33 cellular contexts compared by ENCODE assay signal in the genomic region with DNA sequence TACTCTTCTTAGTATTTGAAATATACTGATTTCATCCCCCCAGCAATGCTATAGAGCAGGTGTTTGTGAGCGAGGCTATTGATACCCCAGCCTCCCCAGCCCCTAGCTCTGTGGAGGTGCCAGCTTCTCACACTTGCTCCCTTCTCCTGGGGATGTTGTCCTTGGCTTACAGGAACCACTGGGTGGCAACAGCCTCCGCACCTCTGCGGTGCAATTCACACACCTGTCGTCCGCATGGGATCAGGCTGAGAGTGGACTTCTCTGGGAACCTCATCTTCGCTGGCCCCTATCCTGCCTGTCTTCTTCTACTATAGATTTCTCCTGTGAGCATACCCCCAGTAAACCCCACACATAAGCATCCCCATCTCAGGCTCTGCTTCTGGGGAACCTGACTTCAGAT.
"Had no signal": no experiment of that assay in that cellular context is flagged by ENCODE, and none has a peak within 500 bp of the region (broad histone marks: within the 10 kb centered on the region; RNA-seq: fewer than 3 reads in every experiment).

No MANE protein-coding gene starts in this region.

- H3K4me3 ChIP-seq: adrenal gland, body of pancreas, colonic mucosa, esophagus muscularis mucosa, gastrocnemius medialis, heart left ventricle had no signal

- ATAC-seq: activated CD4-positive, CD25-positive, alpha-beta regulatory T cell treated with anti-CD3 and anti-CD28 coated beads, Interleukin-2, amount 50 U/mL, for 24 hours; activated CD8-positive, alpha-beta T cell treated with anti-CD3 and anti-CD28 coated beads for 36 hours; activated naive CD8-positive, alpha-beta T cell treated with anti-CD3 and anti-CD28 coated beads, Interleukin-2, amount 50 U/mL, for 24 hours; body of pancreas; foreskin keratinocyte; gastrocnemius medialis; heart left ventricle had no signal

- H3K27ac Mint-ChIP-seq: activated B cell treated with CpG ODN at 0.5 μM for 24 hours; activated CD8-positive, alpha-beta T cell treated with anti-CD3 and anti-CD28 coated beads for 36 hours; activated naive CD4-positive, alpha-beta T cell treated with anti-CD3 and anti-CD28 coated beads for 36 hours; activated naive CD4-positive, alpha-beta T cell treated with anti-CD3 and anti-CD28 coated beads, Interleukin-2, amount 50 U/mL, for 24 hours; activated naive CD8-positive, alpha-beta T cell treated with anti-CD3 and anti-CD28 coated beads for 36 hours; activated naive CD8-positive, alpha-beta T cell treated with anti-CD3 and anti-CD28 coated beads, Interleukin-2, amount 50 U/mL, for 24 hours; activated T-helper 1 cell treated with anti-CD3 and anti-CD28 coated beads, Interleukin-12 subunit alpha, Interleukin-12 subunit beta, Interleukin-2, Interleukin-4 antibody, amounts not matched to agents 30 ng/mL and 10 ng/mL and 1 ng/mL, durations not matched to agents 14 hours and 24 hours and 36 hours; activated T-helper 2 cell treated with anti-CD3 and anti-CD28 coated beads, Interferon-gamma antibody, Interleukin-2, Interleukin-4, amounts not matched to agents 10 μg/mL and 5 μg/mL and 100 μg/mL, durations not matched to agents 14 hours and 24 hours and 36 hours; T-helper 1 cell treated with Interleukin-12 subunit alpha and Interleukin-12 subunit beta and Interleukin-4 antibody, amounts not matched to agents 30 μg/mL and 1 μg/mL, for 36 hours; T-helper 2 cell treated with Interferon-gamma antibody and Interleukin-4, amounts not matched to agents 5 μg/mL and 100 μg/mL, for 36 hours had no signal

- DNase-seq: activated B cell treated with CpG ODN at 0.5 μM for 24 hours; activated CD4-positive, alpha-beta T cell treated with anti-CD3 and anti-CD28 coated beads for 48 hours; activated CD4-positive, alpha-beta T cell treated with anti-CD3 and anti-CD28 coated beads, Interleukin-2, amount 50 U/mL, for 1 hour; activated CD4-positive, alpha-beta T cell treated with anti-CD3 and anti-CD28 coated beads, Interleukin-2, amount 50 U/mL, for 48 hours; activated CD8-positive, alpha-beta memory T cell treated with anti-CD3 and anti-CD28 coated beads for 24 hours; activated CD8-positive, alpha-beta T cell treated with anti-CD3 and anti-CD28 coated beads for 36 hours; activated effector memory CD4-positive, alpha-beta T cell treated with anti-CD3 and anti-CD28 coated beads, Interleukin-2, amount 50 U/mL, for 16 hours; activated naive CD4-positive, alpha-beta T cell treated with anti-CD3 and anti-CD28 coated beads for 36 hours; activated naive CD8-positive, alpha-beta T cell treated with anti-CD3 and anti-CD28 coated beads for 36 hours; activated naive CD8-positive, alpha-beta T cell treated with anti-CD3 and anti-CD28 coated beads, Interleukin-2, amount 50 U/mL, for 24 hours; activated T-cell treated with anti-CD3 and anti-CD28 coated beads, Interleukin-2, amount 50 U/mL, for 1 hour; activated T-cell treated with anti-CD3 and anti-CD28 coated beads, Interleukin-2, amount 50 U/mL, for 48 hours; amygdala; aorta; body of pancreas; central memory CD4-positive, alpha-beta T cell; cerebellar nuclear complex; colonic mucosa; effector CD8-positive, alpha-beta T cell; foreskin keratinocyte; gastrocnemius medialis; glutamatergic neuron; heart left ventricle; T1000; WERI-Rb-1 had no signal

- H3K4me3 Mint-ChIP-seq: activated B cell treated with CpG ODN at 0.5 μM for 24 hours; activated CD8-positive, alpha-beta T cell treated with anti-CD3 and anti-CD28 coated beads for 36 hours; activated naive CD4-positive, alpha-beta T cell treated with anti-CD3 and anti-CD28 coated beads for 36 hours; activated naive CD4-positive, alpha-beta T cell treated with anti-CD3 and anti-CD28 coated beads, Interleukin-2, amount 50 U/mL, for 24 hours; activated naive CD8-positive, alpha-beta T cell treated with anti-CD3 and anti-CD28 coated beads for 36 hours; activated naive CD8-positive, alpha-beta T cell treated with anti-CD3 and anti-CD28 coated beads, Interleukin-2, amount 50 U/mL, for 24 hours; activated T-helper 1 cell treated with anti-CD3 and anti-CD28 coated beads, Interleukin-12 subunit alpha, Interleukin-12 subunit beta, Interleukin-2, Interleukin-4 antibody, amounts not matched to agents 30 ng/mL and 10 ng/mL and 1 ng/mL, durations not matched to agents 14 hours and 24 hours and 36 hours; T-helper 1 cell treated with Interleukin-12 subunit alpha and Interleukin-12 subunit beta and Interleukin-4 antibody, amounts not matched to agents 30 μg/mL and 1 μg/mL, for 36 hours; T-helper 2 cell treated with Interferon-gamma antibody and Interleukin-4, amounts not matched to agents 5 μg/mL and 100 μg/mL, for 36 hours had no signal

- H3K36me3 ChIP-seq: adrenal gland, colonic mucosa, esophagus muscularis mucosa, gastrocnemius medialis, heart left ventricle, WERI-Rb-1 had no signal

- H3K36me3 Mint-ChIP-seq: activated naive CD4-positive, alpha-beta T cell treated with anti-CD3 and anti-CD28 coated beads, Interleukin-2, amount 50 U/mL, for 24 hours; activated naive CD8-positive, alpha-beta T cell treated with anti-CD3 and anti-CD28 coated beads for 36 hours had no signal

- H3K9me3 Mint-ChIP-seq: activated B cell treated with CpG ODN at 0.5 μM for 24 hours; activated naive CD4-positive, alpha-beta T cell treated with anti-CD3 and anti-CD28 coated beads, Interleukin-2, amount 50 U/mL, for 24 hours; activated naive CD8-positive, alpha-beta T cell treated with anti-CD3 and anti-CD28 coated beads for 36 hours; activated T-helper 1 cell treated with anti-CD3 and anti-CD28 coated beads, Interleukin-12 subunit alpha, Interleukin-12 subunit beta, Interleukin-2, Interleukin-4 antibody, amounts not matched to agents 30 ng/mL and 10 ng/mL and 1 ng/mL, durations not matched to agents 14 hours and 24 hours and 36 hours; activated T-helper 2 cell treated with anti-CD3 and anti-CD28 coated beads, Interferon-gamma antibody, Interleukin-2, Interleukin-4, amounts not matched to agents 10 μg/mL and 5 μg/mL and 100 μg/mL, durations not matched to agents 14 hours and 24 hours and 36 hours; T-helper 2 cell treated with Interferon-gamma antibody and Interleukin-4, amounts not matched to agents 5 μg/mL and 100 μg/mL, for 36 hours had no signal
